Comparison of ENCODE assay signal across 8 cellular contexts in genomic region chr17:68458260-68459029, GRCh38. TPM values are rescaled to one million over a fixed set of nuclear protein-coding genes. Genes with fewer than 3 reads are reported as not detected.
DNase-seq lines count a peak whose midpoint lies in the region; ATAC-seq and TF ChIP-seq lines count a peak whose summit lies in the region.

No MANE protein-coding gene starts in this region.

- no peaks in the 10 kb centered on the region for H3K36me3 Mint-ChIP-seq in Caco-2 (ENCODE audit: insufficient read depth, unreplicated experiment)

- intact Hi-C loops in Caco-2 (cut with micrococcal nuclease; ENCODE audit: unreplicated experiment), result no loop called here
- intact Hi-C loops in dorsolateral prefrontal cortex (cut with DNase I), result loop anchor here (5.0 to 10.0 kb wide), 2 partner anchors 211 to 424 kb away; partner anchors contain the start of genes KPNA2 (in 2 of the 2) and AMZ2 (in 1 of the 2)

- H3K4me3 Mint-ChIP-seq in Caco-2 (ENCODE audit: unreplicated experiment), result peak overlapping the region; percentile 95

- CTCF ChIA-PET in Caco-2 (lab: Charles Lee), result interaction anchor here (0.7 to 2.3 kb wide), 8 partner anchors 9 to 423 kb away, joined by 3 to 12 read pairs (median 4); partner anchors contain the start of genes KPNA2 and PRKAR1A

- H3K27me3 Mint-ChIP-seq in Caco-2 (ENCODE audit: insufficient read depth, unreplicated experiment), result peaks cover 3% of the 10 kb centered on the region

- H2AFZ ChIP-seq in neuron (ENCODE audit: low read depth, low read length), result peak overlapping the region; percentile 37

- no peak for ATAC-seq in HG03460 (IDR thresholded peaks at IDR 0.05; ENCODE audit: unreplicated experiment)
- no peak for ATAC-seq in HG03442 (IDR thresholded peaks at IDR 0.05; ENCODE audit: unreplicated experiment)

- peak overlapping the region; percentile 84 for H3K27ac Mint-ChIP-seq in Caco-2 (ENCODE audit: unreplicated experiment)

- POLR2A ChIA-PET in Caco-2 (lab: Charles Lee), result interaction anchor here (0.8 to 2.0 kb wide), 4 partner anchors 211 to 423 kb away, joined by 3 to 14 read pairs (median 7); partner anchors contain the start of genes AMZ2 and KPNA2

- no peaks in the 10 kb centered on the region for H3K27me3 ChIP-seq in Caco-2 (replicated peaks; ENCODE audit: control insufficient read depth, insufficient read depth, low read length)
- H3K27me3 ChIP-seq in dorsolateral prefrontal cortex, result no peaks in the 10 kb centered on the region
- no peaks in the 10 kb centered on the region for H3K27me3 ChIP-seq in neuron (ENCODE audit: insufficient read depth, low read length)

- H3K9me3 ChIP-seq in Caco-2, result no peaks in the 10 kb centered on the region
- no peaks in the 10 kb centered on the region for H3K9me3 ChIP-seq in neuron (ENCODE audit: low read length)

- BruUV-seq in Caco-2 (replicated peaks; lab: Mats Ljungman, UMichigan), result TSS peak; percentile 63

- peaks cover 8% of the 10 kb centered on the region for H3K4me1 Mint-ChIP-seq in Caco-2 (ENCODE audit: low read depth, unreplicated experiment)

- no peaks in the 10 kb centered on the region for H3K9me3 Mint-ChIP-seq in Caco-2 (ENCODE audit: unreplicated experiment)

- peak overlapping the region in 53 of 59 donors; percentile 18 to 97 (median 76) for H3K27ac ChIP-seq in dorsolateral prefrontal cortex

- peak overlapping the region; percentile 59 for H3K4me3 ChIP-seq in Caco-2 (ENCODE audit: low read depth, low read length)
- peak overlapping the region; percentile 56 for H3K4me3 ChIP-seq in LNCaP clone FGC (ENCODE audit: low read depth, low read length)
- H3K4me3 ChIP-seq in dorsolateral prefrontal cortex, result peak overlapping the region; percentile 39 to 96 (median 85)
- peak overlapping the region; percentile 53 for H3K4me3 ChIP-seq in neuron (ENCODE audit: low read length)

- H3K4me1 ChIP-seq in Caco-2 (0 out of 2 replicates have a peak, but pooled peaks cover 12% of the 10 kb centered on the region), neuron (ENCODE audit: insufficient read depth, low read length) (peaks cover 36% of the 10 kb centered on the region)

- no peaks in the 10 kb centered on the region for H3K36me3 ChIP-seq in Caco-2 (ENCODE audit: control insufficient read depth, insufficient read depth, low read length)
- H3K36me3 ChIP-seq in neuron (ENCODE audit: insufficient read depth, low read length), result no peaks in the 10 kb centered on the region

- TF ChIP-seq CTCF in Caco-2 (IDR thresholded peaks at IDR 0.05; ENCODE audit: insufficient read depth in 1 of 2, low read depth in 1 of 2, low read length in 1 of 2, severe bottlenecking in 1 of 2, unreplicated experiment in 1 of 2) (no peak), LNCaP clone FGC (IDR thresholded peaks at IDR 0.05; ENCODE audit: control insufficient read depth, extremely low read depth, insufficient read depth) (no peak), dorsolateral prefrontal cortex (IDR thresholded peaks at IDR 0.05 in 54 of 56, conservative IDR thresholded peaks at IDR 0.05 in 2 of 56; ENCODE audit: low read depth in 1 of 56, partially characterized antibody in 56 of 56) (no peak)

- no peak for DNase-seq in Caco-2
- no peak for DNase-seq in LNCaP clone FGC (ENCODE audit: low read depth)
- DNase-seq in dorsolateral prefrontal cortex, result no peak
- no peak for DNase-seq in NCI-H2171 treated with DMSO at 0.1 percent for 48 hours (lab: John Stamatoyannopoulos, UW)
- no peak for DNase-seq in NCI-H345 (lab: John Stamatoyannopoulos, UW)

RNA-seq across cellular contexts. Expression of gene WIPI1, which starts 1.1 kb away (rescaled TPM):
- total RNA-seq in Caco-2 (2022) (18.7 and 21.8 TPM in 2 replicates), dorsolateral prefrontal cortex (10 to 100 TPM; 15.3 to 48.2 (median 24.5) TPM)

RNA-seq across cellular contexts. Expression of gene PRKAR1A, which starts 53.8 kb away (rescaled TPM):
- total RNA-seq in Caco-2 (2022), result 160 and 170 TPM in 2 replicates
- total RNA-seq in dorsolateral prefrontal cortex, result 100 to 1,000 TPM; 224 to 559 (median 417) TPM
